ENCODE assay signal across 1 cellular context in the genomic region with DNA sequence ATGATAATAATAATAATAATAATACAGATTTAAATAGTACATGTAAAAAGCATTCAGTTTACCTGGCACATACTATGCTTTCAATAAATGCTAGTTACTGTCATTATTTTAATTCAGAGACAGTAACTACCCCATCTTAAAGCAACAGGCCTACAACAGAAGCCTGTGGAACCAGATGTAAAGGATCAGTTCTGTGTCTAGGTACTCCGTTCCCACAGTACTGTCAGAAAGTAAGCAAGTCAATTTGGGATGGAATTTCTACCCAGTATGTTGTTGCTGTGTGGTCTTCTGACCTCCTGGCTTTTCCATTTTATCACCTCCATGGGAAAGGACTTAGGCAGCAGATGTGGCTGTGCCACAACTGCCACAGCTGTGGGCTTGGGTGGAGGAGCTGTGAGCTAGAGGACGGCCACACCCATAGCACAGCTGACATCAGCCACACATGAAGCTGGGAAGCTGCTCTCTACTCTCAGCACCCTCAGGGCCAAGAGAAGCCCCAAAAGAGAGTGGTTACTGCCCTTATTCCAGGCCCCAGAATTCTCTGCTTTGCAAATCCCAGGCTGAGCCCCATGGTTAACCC.
TF ChIP-seq lines count a peak whose summit lies in the region.

No MANE protein-coding gene starts in this region.

TF ChIP-seq in GM23338, 12 proteins besides CTCF, POLR2A, EP300 and RAD21 (continued from another document):
- TF ChIP-seq, protein P1, sequence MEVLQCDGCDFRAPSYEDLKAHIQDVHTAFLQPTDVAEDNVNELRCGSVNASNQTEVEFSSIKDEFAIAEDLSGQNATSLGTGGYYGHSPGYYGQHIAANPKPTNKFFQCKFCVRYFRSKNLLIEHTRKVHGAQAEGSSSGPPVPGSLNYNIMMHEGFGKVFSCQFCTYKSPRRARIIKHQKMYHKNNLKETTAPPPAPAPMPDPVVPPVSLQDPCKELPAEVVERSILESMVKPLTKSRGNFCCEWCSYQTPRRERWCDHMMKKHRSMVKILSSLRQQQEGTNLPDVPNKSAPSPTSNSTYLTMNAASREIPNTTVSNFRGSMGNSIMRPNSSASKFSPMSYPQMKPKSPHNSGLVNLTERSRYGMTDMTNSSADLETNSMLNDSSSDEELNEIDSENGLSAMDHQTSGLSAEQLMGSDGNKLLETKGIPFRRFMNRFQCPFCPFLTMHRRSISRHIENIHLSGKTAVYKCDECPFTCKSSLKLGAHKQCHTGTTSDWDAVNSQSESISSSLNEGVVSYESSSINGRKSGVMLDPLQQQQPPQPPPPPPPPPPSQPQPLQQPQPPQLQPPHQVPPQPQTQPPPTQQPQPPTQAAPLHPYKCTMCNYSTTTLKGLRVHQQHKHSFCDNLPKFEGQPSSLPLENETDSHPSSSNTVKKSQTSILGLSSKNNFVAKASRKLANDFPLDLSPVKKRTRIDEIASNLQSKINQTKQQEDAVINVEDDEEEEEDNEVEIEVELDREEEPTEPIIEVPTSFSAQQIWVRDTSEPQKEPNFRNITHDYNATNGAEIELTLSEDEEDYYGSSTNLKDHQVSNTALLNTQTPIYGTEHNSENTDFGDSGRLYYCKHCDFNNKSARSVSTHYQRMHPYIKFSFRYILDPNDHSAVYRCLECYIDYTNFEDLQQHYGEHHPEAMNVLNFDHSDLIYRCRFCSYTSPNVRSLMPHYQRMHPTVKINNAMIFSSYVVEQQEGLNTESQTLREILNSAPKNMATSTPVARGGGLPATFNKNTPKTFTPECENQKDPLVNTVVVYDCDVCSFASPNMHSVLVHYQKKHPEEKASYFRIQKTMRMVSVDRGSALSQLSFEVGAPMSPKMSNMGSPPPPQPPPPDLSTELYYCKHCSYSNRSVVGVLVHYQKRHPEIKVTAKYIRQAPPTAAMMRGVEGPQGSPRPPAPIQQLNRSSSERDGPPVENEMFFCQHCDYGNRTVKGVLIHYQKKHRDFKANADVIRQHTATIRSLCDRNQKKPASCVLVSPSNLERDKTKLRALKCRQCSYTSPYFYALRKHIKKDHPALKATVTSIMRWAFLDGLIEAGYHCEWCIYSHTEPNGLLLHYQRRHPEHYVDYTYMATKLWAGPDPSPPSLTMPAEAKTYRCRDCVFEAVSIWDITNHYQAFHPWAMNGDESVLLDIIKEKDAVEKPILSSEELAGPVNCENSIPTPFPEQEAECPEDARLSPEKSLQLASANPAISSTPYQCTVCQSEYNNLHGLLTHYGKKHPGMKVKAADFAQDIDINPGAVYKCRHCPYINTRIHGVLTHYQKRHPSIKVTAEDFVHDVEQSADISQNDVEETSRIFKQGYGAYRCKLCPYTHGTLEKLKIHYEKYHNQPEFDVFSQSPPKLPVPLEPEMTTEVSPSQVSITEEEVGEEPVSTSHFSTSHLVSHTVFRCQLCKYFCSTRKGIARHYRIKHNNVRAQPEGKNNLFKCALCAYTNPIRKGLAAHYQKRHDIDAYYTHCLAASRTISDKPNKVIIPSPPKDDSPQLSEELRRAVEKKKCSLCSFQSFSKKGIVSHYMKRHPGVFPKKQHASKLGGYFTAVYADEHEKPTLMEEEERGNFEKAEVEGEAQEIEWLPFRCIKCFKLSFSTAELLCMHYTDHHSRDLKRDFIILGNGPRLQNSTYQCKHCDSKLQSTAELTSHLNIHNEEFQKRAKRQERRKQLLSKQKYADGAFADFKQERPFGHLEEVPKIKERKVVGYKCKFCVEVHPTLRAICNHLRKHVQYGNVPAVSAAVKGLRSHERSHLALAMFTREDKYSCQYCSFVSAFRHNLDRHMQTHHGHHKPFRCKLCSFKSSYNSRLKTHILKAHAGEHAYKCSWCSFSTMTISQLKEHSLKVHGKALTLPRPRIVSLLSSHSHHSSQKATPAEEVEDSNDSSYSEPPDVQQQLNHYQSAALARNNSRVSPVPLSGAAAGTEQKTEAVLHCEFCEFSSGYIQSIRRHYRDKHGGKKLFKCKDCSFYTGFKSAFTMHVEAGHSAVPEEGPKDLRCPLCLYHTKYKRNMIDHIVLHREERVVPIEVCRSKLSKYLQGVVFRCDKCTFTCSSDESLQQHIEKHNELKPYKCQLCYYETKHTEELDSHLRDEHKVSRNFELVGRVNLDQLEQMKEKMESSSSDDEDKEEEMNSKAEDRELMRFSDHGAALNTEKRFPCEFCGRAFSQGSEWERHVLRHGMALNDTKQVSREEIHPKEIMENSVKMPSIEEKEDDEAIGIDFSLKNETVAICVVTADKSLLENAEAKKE (CRISPR knock-in tag; IDR thresholded peaks at IDR 0.05) = no peak
- no peak for TF ChIP-seq STAT1 (IDR thresholded peaks at IDR 0.05; ENCODE audit: unreplicated experiment)
- TF ChIP-seq EZH2phosphoT487 (IDR thresholded peaks at IDR 0.05; ENCODE audit: unreplicated experiment) = no peak
- TF ChIP-seq, protein P2, sequence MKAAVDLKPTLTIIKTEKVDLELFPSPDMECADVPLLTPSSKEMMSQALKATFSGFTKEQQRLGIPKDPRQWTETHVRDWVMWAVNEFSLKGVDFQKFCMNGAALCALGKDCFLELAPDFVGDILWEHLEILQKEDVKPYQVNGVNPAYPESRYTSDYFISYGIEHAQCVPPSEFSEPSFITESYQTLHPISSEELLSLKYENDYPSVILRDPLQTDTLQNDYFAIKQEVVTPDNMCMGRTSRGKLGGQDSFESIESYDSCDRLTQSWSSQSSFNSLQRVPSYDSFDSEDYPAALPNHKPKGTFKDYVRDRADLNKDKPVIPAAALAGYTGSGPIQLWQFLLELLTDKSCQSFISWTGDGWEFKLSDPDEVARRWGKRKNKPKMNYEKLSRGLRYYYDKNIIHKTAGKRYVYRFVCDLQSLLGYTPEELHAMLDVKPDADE (IDR thresholded peaks at IDR 0.05) = no peak
- TF ChIP-seq CREB1 (CRISPR knock-in tag; IDR thresholded peaks at IDR 0.05; ENCODE audit: low read depth) = no peak
- TF ChIP-seq ZNF331 (CRISPR knock-in tag; IDR thresholded peaks at IDR 0.05; ENCODE audit: low read depth) = no peak
- TF ChIP-seq JUNB (IDR thresholded peaks at IDR 0.05; ENCODE audit: unreplicated experiment) = no peak
- TF ChIP-seq NANOG (IDR thresholded peaks at IDR 0.05; ENCODE audit: borderline replicate concordance) = no peak
